ENCODE assay signal across 1 cellular context in genomic region chr10:17510242-17510908, GRCh38.
TF ChIP-seq lines count a peak whose summit lies in the region.

No MANE protein-coding gene starts in this region.

TF ChIP-seq in K562, 482 proteins besides CTCF, POLR2A, EP300 and RAD21 (continued from another document):
- TF ChIP-seq MXI1 (IDR thresholded peaks at IDR 0.05; ENCODE audit: low read depth, low read length), result no peak
- no peak for TF ChIP-seq ARID1B (IDR thresholded peaks at IDR 0.05)
- TF ChIP-seq EZH2 (IDR thresholded peaks at IDR 0.05; ENCODE audit: borderline replicate concordance, low read depth, low read length), result no peak
- TF ChIP-seq PCBP2 (IDR thresholded peaks at IDR 0.05; ENCODE audit: low read depth, low read length, poor library complexity, severe bottlenecking), result no peak
- TF ChIP-seq CGGBP1 (CRISPR knock-in tag; IDR thresholded peaks at IDR 0.05), result no peak
- no peak for TF ChIP-seq POLR2AphosphoS2 (IDR thresholded peaks at IDR 0.05; ENCODE audit: low read length)
